Comparison of ENCODE assay signal across 8 cellular contexts in the genomic region with DNA sequence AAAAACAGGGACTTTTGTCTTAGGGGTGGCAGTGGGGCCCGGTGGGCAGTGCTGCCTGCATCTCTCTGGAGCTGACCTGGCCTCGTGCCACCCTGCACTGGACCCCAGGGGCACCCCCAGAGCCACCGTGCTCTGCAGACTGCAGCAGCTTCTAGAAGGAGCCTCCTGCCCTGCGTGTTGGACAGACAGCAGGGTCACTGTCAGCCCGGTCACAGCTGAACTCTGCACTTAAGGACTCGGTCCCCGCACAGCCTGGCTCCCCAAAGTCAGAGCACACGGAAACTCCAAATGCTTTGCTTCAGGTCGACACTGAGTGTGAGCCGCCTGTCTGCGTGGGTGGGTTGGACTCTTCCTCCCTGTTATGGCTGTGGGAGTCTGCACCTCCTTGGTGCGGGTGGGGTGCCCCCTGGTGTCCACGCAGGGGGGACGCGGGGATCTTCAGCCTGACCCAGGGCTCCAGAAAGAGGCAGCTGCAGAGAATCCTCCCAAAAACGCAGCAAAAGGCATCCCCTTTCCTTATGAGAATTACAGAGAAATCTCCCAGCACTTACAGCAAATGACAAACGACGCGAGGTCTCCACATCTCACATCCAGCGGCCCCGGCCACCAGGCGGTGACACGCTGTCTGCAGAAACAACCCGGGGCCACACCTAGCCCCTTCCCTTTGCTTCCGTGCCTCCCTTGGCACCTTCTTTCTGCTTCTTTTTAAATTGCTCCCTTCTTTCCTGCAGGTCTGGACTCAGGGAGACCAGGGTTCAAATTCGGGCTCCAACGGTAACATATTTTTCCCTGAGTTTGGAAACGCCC. TPM values are rescaled to one million over a fixed set of nuclear protein-coding genes. Genes with fewer than 3 reads are reported as not detected.
DNase-seq lines count a peak whose midpoint lies in the region; ATAC-seq and TF ChIP-seq lines count a peak whose summit lies in the region.

No MANE protein-coding gene starts in this region.

- peak; percentile 99 for ATAC-seq in Panc1
- peak; percentile 99 for ATAC-seq in omental fat pad (ENCODE audit: low FRiP score)
- no peak for ATAC-seq in GM21423 (IDR thresholded peaks at IDR 0.05; ENCODE audit: unreplicated experiment)
- no peak for ATAC-seq in HG02981 (IDR thresholded peaks at IDR 0.05; ENCODE audit: unreplicated experiment)
- ATAC-seq in HG02623 (IDR thresholded peaks at IDR 0.05; ENCODE audit: unreplicated experiment): no peak

- H3K9me3 ChIP-seq in Panc1 (ENCODE audit: control insufficient read depth, insufficient read depth, low read depth, low read length): peaks cover 13% of the 10 kb centered on the region; the same call in 1 of the 2 replicates

- H3K27me3 ChIP-seq in Panc1 (ENCODE audit: control insufficient read depth, insufficient read depth, low read length): no peaks in the 10 kb centered on the region

- CTCF ChIA-PET in Panc1 (lab: Charles Lee): interaction anchor here (0.6 to 0.9 kb wide), 5 partner anchors 26 to 212 kb away, joined by 3 to 5 read pairs (median 3); no protein-coding TSS in a partner anchor

- DNase-seq in activated CD4-positive, alpha-beta T cell treated with anti-CD3 and anti-CD28 coated beads, Interleukin-2, amount 50 U/mL, for 48 hours: peak; percentile 24 to 38
- DNase-seq in activated CD4-positive, alpha-beta T cell treated with anti-CD3 and anti-CD28 coated beads for 1 hour: no peak
- DNase-seq in Panc1 (ENCODE audit: low read depth, low spot score): no peak
- peak; percentile 12 for DNase-seq in fibroblast of mammary gland (ENCODE audit: low read depth)
- DNase-seq in omental fat pad (ENCODE audit: low spot score): no peak

- intact Hi-C loops in Panc1 (cut with micrococcal nuclease; ENCODE audit: unreplicated experiment): loop anchor here (2.0 kb wide), 1 partner anchor 205 kb away; no protein-coding TSS in a partner anchor

- no peaks in the 10 kb centered on the region for H3K4me1 ChIP-seq in Panc1 (ENCODE audit: control insufficient read depth, insufficient read depth, low read length)

- no peak overlapping the region for H3K27ac ChIP-seq in Panc1 (ENCODE audit: low read length)

- peak; percentile 96 for TF ChIP-seq CTCF in Panc1 (IDR thresholded peaks at IDR 0.05)
- TF ChIP-seq CTCF in fibroblast of mammary gland (conservative IDR thresholded peaks at IDR 0.05; ENCODE audit: control insufficient read depth, insufficient read depth, low read depth, low read length): peak; percentile 39
- peak in 1 of 3 donors; percentile 35 for TF ChIP-seq CTCF in omental fat pad (IDR thresholded peaks at IDR 0.05)

- no TSS peak for BruUV-seq in Panc1 (replicated peaks; lab: Mats Ljungman, UMichigan)

- no peaks in the 10 kb centered on the region for H3K36me3 ChIP-seq in Panc1 (ENCODE audit: control insufficient read depth, insufficient read depth, low read length)

- in situ Hi-C loops in Panc1 (cut with HindIII; ENCODE audit: low pct_unique_long_range_greater_than_20kb, low sequenced_read_pairs): no loop called here

- POLR2A ChIA-PET in Panc1 (lab: Charles Lee): no interaction called here

- H3K4me3 ChIP-seq in Panc1 (ENCODE audit: low read depth in 2 of 2, low read length in 2 of 2) (no peak overlapping the region; a peak in 1 of 4 replicates), fibroblast of mammary gland (ENCODE audit: control insufficient read depth, low read depth, low read length) (no peak overlapping the region)

RNA-seq across cellular contexts. Expression of a gene that starts 36.3 kb away (rescaled TPM):
- total RNA-seq in Panc1 (2021; ENCODE audit: unreplicated experiment) (3.3 TPM), omental fat pad (1 to 10 TPM in 3 of 4 donors, under 1 TPM in 1; 0.63 to 3.9 (median 2.3) TPM)
- polyA plus RNA-seq in Panc1 (2012; ENCODE audit: insufficient read length): 8.0 TPM

Comparison
In these comparisons a context has a peak if more than half of its experiments do, and no peak if none do; other contexts are left out.
1. DNase-seq: peak in activated CD4-positive, alpha-beta T cell treated with anti-CD3 and anti-CD28 coated beads, Interleukin-2, amount 50 U/mL, for 48 hours (2 of 2) and fibroblast of mammary gland (single experiment); none in activated CD4-positive, alpha-beta T cell treated with anti-CD3 and anti-CD28 coated beads for 1 hour (single experiment), Panc1 (single experiment) and omental fat pad (single experiment).
2. ATAC-seq: peak in Panc1 (single experiment) and omental fat pad (single experiment); none in GM21423 (single experiment), HG02981 (single experiment) and HG02623 (single experiment).